Comparison of ENCODE assay signal across 8 cellular contexts in the genomic region with DNA sequence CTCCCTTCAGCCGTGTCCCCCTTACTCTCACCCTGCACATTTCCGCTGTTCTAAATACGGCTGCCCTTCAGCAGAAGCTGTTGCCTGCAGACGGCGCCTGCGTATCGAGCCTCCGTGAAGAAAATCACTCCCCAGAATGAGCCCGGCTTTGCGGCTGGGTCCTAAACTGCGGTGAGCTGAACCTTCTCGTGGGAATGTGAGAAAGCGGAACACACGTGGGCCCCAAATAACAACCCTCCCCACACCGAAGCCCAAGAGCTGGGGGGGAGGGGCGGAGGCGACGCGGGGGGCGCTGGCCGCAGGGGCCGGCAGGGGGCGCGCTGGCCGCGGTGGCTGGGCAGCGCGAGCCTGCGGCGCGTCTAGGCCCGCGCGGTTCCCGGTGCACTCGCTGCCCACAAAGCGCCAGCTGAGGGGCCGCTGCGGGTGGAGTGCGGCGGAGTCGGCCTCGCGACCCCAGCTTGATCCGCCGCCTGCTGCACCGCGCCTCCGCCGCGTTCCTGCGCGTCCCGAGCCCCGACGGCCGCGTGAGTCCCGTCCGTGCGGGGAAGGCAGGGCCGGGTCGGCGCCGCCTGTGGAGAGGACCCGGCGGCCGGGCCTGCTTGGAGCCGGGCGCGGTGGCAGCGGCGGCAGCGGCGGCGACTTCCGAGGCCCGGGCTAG. TPM values are rescaled to one million over a fixed set of nuclear protein-coding genes. Genes with fewer than 3 reads are reported as not detected.
DNase-seq lines count a peak whose midpoint lies in the region; ATAC-seq, FAIRE-seq and TF ChIP-seq lines count a peak whose summit lies in the region.

Gene ZNF398, plus strand, starts transcription at position 382 of the 658 bp plus-strand sequence. CDS start 290 bp downstream, outside the sequence.

- no peaks in the 10 kb centered on the region for H3K27me3 ChIP-seq in left ventricle myocardium inferior (ENCODE audit: low read depth)
- H3K27me3 ChIP-seq in psoas muscle (ENCODE audit: insufficient read depth in 3 of 3, low read length in 2 of 3), result no peaks in the 10 kb centered on the region
- H3K27me3 ChIP-seq in vagina, result no peaks in the 10 kb centered on the region

- TF ChIP-seq POLR2A in GM12891 (IDR thresholded peaks at IDR 0.05; ENCODE audit: low read depth, low read length) (peak; percentile 72; the same call in 1 of the 2 replicates), vagina (IDR thresholded peaks at IDR 0.05) (peak in 1 of 2 donors; percentile 32)

- ATAC-seq in HG02588 (IDR thresholded peaks at IDR 0.05; ENCODE audit: unreplicated experiment) (peak; percentile 73), psoas muscle (peak; percentile 89 to 94 (median 92))

- intact Hi-C loops in T-helper 1 cell treated with Interleukin-12 subunit alpha and Interleukin-12 subunit beta and Interleukin-4 antibody, amounts not matched to agents 30 ng/mL and 1 ng/mL, for 36 hours (cut with micrococcal nuclease), result loop anchor here (1.0 to 5.0 kb wide), 14 partner anchors 20 to 477 kb away; partner anchors contain the start of genes CUL1, EZH2, PDIA4 and ZNF212
- intact Hi-C loops in left ventricle myocardium inferior (cut with micrococcal nuclease) (no loop called here), psoas muscle (cut with DNase I) (loop anchor here in 1 of 2 donors (2.0 kb wide), 1 partner anchor 18 kb away; no protein-coding TSS in a partner anchor), vagina (cut with DNase I) (no loop called here)

- DNase-seq in GM12891 (ENCODE audit: insufficient read length, low spot score) (peak; percentile 84), NCI-H1048 (lab: John Stamatoyannopoulos, UW) (peak; percentile 40), amniotic epithelial cell (ENCODE audit: low read depth) (peak; percentile 70), left ventricle myocardium inferior (peak; percentile 77), psoas muscle (peak; percentile 81 to 89), vagina (ENCODE audit: extremely low spot score in 2 of 2) (no peak)

- FAIRE-seq in GM12891 (lab: Jason Lieb, UNC), result peak; percentile 80

- 0 to 1% (median 0%) methylated on average over 38 to 78 of the region's 78 CpGs for WGBS in psoas muscle, 3 donors

- H3K27ac ChIP-seq in left ventricle myocardium inferior (replicated peaks) (peak within 1 kb of the TSS; percentile 94), psoas muscle (peak within 1 kb of the TSS; percentile 94), vagina (peak within 1 kb of the TSS; percentile 91)

- H3K9me3 ChIP-seq in left ventricle myocardium inferior (replicated peaks), result no peaks in the 10 kb centered on the region
- H3K9me3 ChIP-seq in psoas muscle, result no peaks in the 10 kb centered on the region
- no peaks in the 10 kb centered on the region for H3K9me3 ChIP-seq in vagina

- peak within 1 kb of the TSS; percentile 84 for H3K4me3 ChIP-seq in left ventricle myocardium inferior
- H3K4me3 ChIP-seq in psoas muscle, result peak within 1 kb of the TSS; percentile 98
- peak within 1 kb of the TSS; percentile 74 to 77 for H3K4me3 ChIP-seq in vagina

- H3K4me1 ChIP-seq in left ventricle myocardium inferior (peaks cover 31% of the 10 kb centered on the region), psoas muscle (peaks cover 21% of the 10 kb centered on the region), vagina (peaks cover 32% of the 10 kb centered on the region)

- H3K36me3 ChIP-seq in left ventricle myocardium inferior (no peaks in the 10 kb centered on the region), psoas muscle (ENCODE audit: insufficient read depth in 1 of 2, low read depth in 1 of 2) (no peaks in the 10 kb centered on the region), vagina (no peaks in the 10 kb centered on the region)

- TF ChIP-seq CTCF in left ventricle myocardium inferior (IDR thresholded peaks at IDR 0.05; ENCODE audit: borderline replicate concordance) (peak; percentile 93), psoas muscle (IDR thresholded peaks at IDR 0.05) (peak; percentile 92), vagina (IDR thresholded peaks at IDR 0.05) (peak in 2 of 3 experiments; percentile 26 to 84)

TF ChIP-seq in GM12891, 5 proteins besides CTCF, POLR2A, EP300 and RAD21:
- TF ChIP-seq POLR2AphosphoS5 (IDR thresholded peaks at IDR 0.05; ENCODE audit: low read depth, low read length) (peak; percentile 69), PAX5 (IDR thresholded peaks at IDR 0.05; ENCODE audit: insufficient read depth, low read length, severe bottlenecking) (peak; percentile 4), POU2F2 (IDR thresholded peaks at IDR 0.05; ENCODE audit: low read depth, low read length) (peak; percentile 14; the same call in 1 of the 2 replicates), SPI1 (IDR thresholded peaks at IDR 0.05; ENCODE audit: low read depth, low read length) (peak; percentile 29; the same call in 1 of the 2 replicates), TAF1 (IDR thresholded peaks at IDR 0.05; ENCODE audit: low read depth, low read length) (no peak; the same call in 1 of the 2 replicates)

RNA-seq across cellular contexts. Expression of gene ZNF398, which starts in this region (rescaled TPM):
- 5.4 TPM for polyA plus RNA-seq in GM12891 (2012; ENCODE audit: low read depth, missing spikeins)
- 14.8 and 15.1 TPM in 2 replicates for total RNA-seq in T-helper 1 cell treated with Interleukin-12 subunit alpha and Interleukin-12 subunit beta and Interleukin-4 antibody, amounts not matched to agents 30 ng/mL and 1 ng/mL, for 36 hours
- total RNA-seq in left ventricle myocardium inferior (7.1 TPM), psoas muscle (10 to 100 TPM in 1 of 4 donors, 1 to 10 TPM in 3; 7.8 to 12.4 (median 8.6) TPM), vagina (21.4 TPM)
- 1 to 10 TPM; 2.8 to 6.9 (median 4.2) TPM for polyA plus RNA-seq in psoas muscle

Comparison
In these comparisons a context has a peak if more than half of its experiments do, and no peak if none do; other contexts are left out.
1. DNase-seq: peak in GM12891 (single experiment), NCI-H1048 (single experiment), amniotic epithelial cell (single experiment), left ventricle myocardium inferior (single experiment) and psoas muscle (2 of 2); none in vagina (0 of 2).
2. Peak in every context shown above with its lines, with median percentiles within 50 percentile points of each other: H3K27ac ChIP-seq, H3K4me3 ChIP-seq and CTCF ChIP-seq.